26 cellular contexts compared by ENCODE assay signal in the genomic region with DNA sequence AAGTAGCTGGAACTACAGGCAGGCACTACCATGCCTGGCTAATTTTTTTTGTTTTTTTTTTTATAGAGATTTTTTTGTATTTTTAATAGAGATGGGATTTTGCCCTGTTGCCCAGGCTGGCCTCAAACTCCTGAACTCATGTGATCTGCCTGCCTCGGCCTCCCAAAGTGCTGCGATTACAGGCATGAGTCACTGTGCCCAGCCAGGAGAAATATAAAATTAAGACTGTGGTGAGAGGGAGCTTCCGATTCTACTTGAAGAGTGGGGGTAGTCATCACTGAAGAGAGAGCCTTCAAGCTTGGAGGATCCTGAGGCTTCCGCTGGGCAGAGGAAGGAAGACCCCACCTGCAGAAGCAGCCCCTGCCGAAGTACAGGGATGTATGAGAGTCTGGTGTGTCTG. TPM values are rescaled to one million over a fixed set of nuclear protein-coding genes. Genes with fewer than 3 reads are reported as not detected.
DNase-seq lines count a peak whose midpoint lies in the region; ATAC-seq and TF ChIP-seq lines count a peak whose summit lies in the region.
"Had no signal": no experiment of that assay in that cellular context is flagged by ENCODE, and none has a peak within 500 bp of the region (broad histone marks: within the 10 kb centered on the region; RNA-seq: fewer than 3 reads in every experiment).

No MANE protein-coding gene starts in this region.

- no peak for ATAC-seq in HG03520 (IDR thresholded peaks at IDR 0.05; ENCODE audit: unreplicated experiment)
- no peak for ATAC-seq in gastrocnemius medialis
- ATAC-seq: activated CD8-positive, alpha-beta T cell treated with anti-CD3 and anti-CD28 coated beads for 36 hours; left lung; stimulated activated naive B cell treated with anti-CD40 and anti-IgM and Interleukin-4, amounts not matched to agents 10 μg/mL and 1 μg/mL and 100 μg/mL, for 72 hours had no signal

- TF ChIP-seq CTCF in HEK293 (tag by site-specific recombination; IDR thresholded peaks at IDR 0.05) (no peak), brain (conservative IDR thresholded peaks at IDR 0.05) (no peak), foreskin fibroblast (IDR thresholded peaks at IDR 0.05; ENCODE audit: low read depth, low read length) (no peak), gastrocnemius medialis (IDR thresholded peaks at IDR 0.05 in 4 of 5, conservative IDR thresholded peaks at IDR 0.05 in 1 of 5) (no peak), GM10248 (IDR thresholded peaks at IDR 0.05; ENCODE audit: control extremely low read depth, extremely low read depth, low read depth, missing control alignments) (no peak)

- H3K27me3 Mint-ChIP-seq in brain = peaks cover 26% of the 10 kb centered on the region
- H3K27me3 Mint-ChIP-seq: stimulated activated naive B cell treated with anti-CD40 and anti-IgM and Interleukin-4, amounts not matched to agents 10 μg/mL and 1 μg/mL and 100 μg/mL, for 72 hours had no signal

- H3K4me3 Mint-ChIP-seq in brain = peak overlapping the region in 1 of 5 experiments; percentile 27
- H3K4me3 Mint-ChIP-seq: activated CD8-positive, alpha-beta T cell treated with anti-CD3 and anti-CD28 coated beads for 36 hours; activated naive CD4-positive, alpha-beta T cell treated with anti-CD3 and anti-CD28 coated beads, Interleukin-2, amount 10 ng/mL, durations not matched to agents 7 days and 5 days; nephron progenitor cell; stimulated activated naive B cell treated with anti-CD40 and anti-IgM and Interleukin-4, amounts not matched to agents 10 μg/mL and 1 μg/mL and 100 μg/mL, for 72 hours had no signal

- peaks cover 53% of the 10 kb centered on the region for H3K4me1 Mint-ChIP-seq in brain

- no peak overlapping the region for H3K4me3 ChIP-seq in HEK293 (ENCODE audit: low read depth, low read length)
- no peak overlapping the region for H3K4me3 ChIP-seq in foreskin fibroblast (ENCODE audit: low read depth in 1 of 2, low read length in 2 of 2)
- H3K4me3 ChIP-seq in gastrocnemius medialis = no peak overlapping the region
- H3K4me3 ChIP-seq: left lung, skin epidermis had no signal

- H3K36me3 ChIP-seq in HEK293 (ENCODE audit: control insufficient read depth in 2 of 2, insufficient read depth in 1 of 2, low read length in 2 of 2) (peaks cover 0 to 27% of the 10 kb centered on the region in 2 experiments; a peak in 1 of 3 replicates), gastrocnemius medialis (no peaks in the 10 kb centered on the region)
- H3K36me3 ChIP-seq: left lung had no signal

- H3K4me1 ChIP-seq in HEK293 (ENCODE audit: control insufficient read depth, insufficient read depth, low read length) = peaks cover 10% of the 10 kb centered on the region; the same call in 1 of the 2 replicates
- peaks cover 31% of the 10 kb centered on the region in 2 donors for H3K4me1 ChIP-seq in gastrocnemius medialis

- H3K27me3 ChIP-seq in gastrocnemius medialis = no peaks in the 10 kb centered on the region
- H3K27me3 ChIP-seq: left lung had no signal

- H3K27ac ChIP-seq in HEK293 (ENCODE audit: extremely low read depth, low read depth, low read length) (no peak overlapping the region), gastrocnemius medialis (no peak overlapping the region)
- H3K27ac ChIP-seq: C4-2B, left lung, skin epidermis had no signal

- H3K9me3 Mint-ChIP-seq in brain = peaks cover 0 to 4% (median 0%) of the 10 kb centered on the region in 5 experiments
- H3K9me3 Mint-ChIP-seq: activated CD8-positive, alpha-beta T cell treated with anti-CD3 and anti-CD28 coated beads for 36 hours; activated naive CD4-positive, alpha-beta T cell treated with anti-CD3 and anti-CD28 coated beads, Interleukin-2, amount 10 ng/mL, durations not matched to agents 7 days and 5 days; nephron progenitor cell; stimulated activated naive B cell treated with anti-CD40 and anti-IgM and Interleukin-4, amounts not matched to agents 10 μg/mL and 1 μg/mL and 100 μg/mL, for 72 hours had no signal

- in situ Hi-C loops in gastrocnemius medialis (cut with MboI; ENCODE audit: low sequenced_read_pairs in 4 of 4) = loop anchor here in 2 of 4 donors (10.0 kb wide), 1 partner anchor 138 kb away; no protein-coding TSS in a partner anchor

- DNase-seq in A172 (ENCODE audit: low spot score) (peak; percentile 62), RKO (ENCODE audit: low spot score) (peak; percentile 35), foreskin fibroblast (no peak), gastrocnemius medialis (no peak), GM10248 (ENCODE audit: extremely low spot score) (no peak)
- DNase-seq: activated CD8-positive, alpha-beta T cell treated with anti-CD3 and anti-CD28 coated beads for 36 hours; activated naive CD4-positive, alpha-beta T cell treated with anti-CD3 and anti-CD28 coated beads, Interleukin-2, amount 10 ng/mL, durations not matched to agents 7 days and 5 days; aorta; GDM1; KG1; left lung; midbrain; NCI-H1417; NCI-H2107; NCI-H510A treated with DMSO at 0.1 percent for 48 hours; nephron progenitor cell; SIG-M5; stimulated activated CD4-positive, alpha-beta T cell treated with anti-CD3 and anti-CD28 coated beads, Interleukin-2, amount 100 ng/mL, for 24 hours; stimulated activated naive B cell treated with anti-CD40 and anti-IgM and Interleukin-4, amounts not matched to agents 10 μg/mL and 1 μg/mL and 100 μg/mL, for 72 hours; T-helper 2 cell had no signal

- intact Hi-C loops in gastrocnemius medialis (cut with DNase I; ENCODE audit: low total_unique reads) = loop anchor here (5.0 kb wide), 1 partner anchor 125 kb away; no protein-coding TSS in a partner anchor

- CTCF ChIA-PET in HEK293 (lab: Yijun Ruan, JAX) = interaction anchor here (0.6 to 5.1 kb wide), 7 partner anchors 18 to 95 kb away, joined by 3 to 36 read pairs (median 3); a partner anchor contains a TSS
- CTCF ChIA-PET in GM10248 (lab: Yijun Ruan, JAX) = interaction anchor here (1.4 to 2.7 kb wide), 2 partner anchors 28 to 34 kb away, joined by 3 to 12 read pairs; a partner anchor contains a TSS

- TF ChIP-seq POLR2A in gastrocnemius medialis (IDR thresholded peaks at IDR 0.05) = no peak

- H3K27ac Mint-ChIP-seq in brain = peak overlapping the region in 3 of 5 experiments; percentile 8 to 19 (median 12)
- H3K27ac Mint-ChIP-seq: activated CD8-positive, alpha-beta T cell treated with anti-CD3 and anti-CD28 coated beads for 36 hours; activated naive CD4-positive, alpha-beta T cell treated with anti-CD3 and anti-CD28 coated beads, Interleukin-2, amount 10 ng/mL, durations not matched to agents 7 days and 5 days; nephron progenitor cell; progenitor cell of endocrine pancreas; stimulated activated naive B cell treated with anti-CD40 and anti-IgM and Interleukin-4, amounts not matched to agents 10 μg/mL and 1 μg/mL and 100 μg/mL, for 72 hours had no signal

- POLR2A ChIA-PET in HEK293 (lab: Yijun Ruan, JAX) (no interaction called here), GM10248 (lab: Yijun Ruan, JAX) (no interaction called here)

- no peaks in the 10 kb centered on the region for H3K36me3 Mint-ChIP-seq in brain
- H3K36me3 Mint-ChIP-seq: activated naive CD4-positive, alpha-beta T cell treated with anti-CD3 and anti-CD28 coated beads, Interleukin-2, amount 10 ng/mL, durations not matched to agents 7 days and 5 days; stimulated activated naive B cell treated with anti-CD40 and anti-IgM and Interleukin-4, amounts not matched to agents 10 μg/mL and 1 μg/mL and 100 μg/mL, for 72 hours had no signal

- H3K9me3 ChIP-seq in HEK293 (ENCODE audit: control insufficient read depth, insufficient read depth, low read depth, low read length) (no peaks in the 10 kb centered on the region), gastrocnemius medialis (no peaks in the 10 kb centered on the region)
- H3K9me3 ChIP-seq: left lung had no signal

TF ChIP-seq in HEK293, 187 proteins besides CTCF, POLR2A, EP300 and RAD21 (continues in another document):
- no peak for TF ChIP-seq ZFP3 (tag by site-specific recombination; IDR thresholded peaks at IDR 0.05; ENCODE audit: low read depth)
- TF ChIP-seq ZBTB21 (tag by site-specific recombination; IDR thresholded peaks at IDR 0.05) = peak; percentile 11; the same call in 1 of the 2 replicates
- TF ChIP-seq, protein P1, sequence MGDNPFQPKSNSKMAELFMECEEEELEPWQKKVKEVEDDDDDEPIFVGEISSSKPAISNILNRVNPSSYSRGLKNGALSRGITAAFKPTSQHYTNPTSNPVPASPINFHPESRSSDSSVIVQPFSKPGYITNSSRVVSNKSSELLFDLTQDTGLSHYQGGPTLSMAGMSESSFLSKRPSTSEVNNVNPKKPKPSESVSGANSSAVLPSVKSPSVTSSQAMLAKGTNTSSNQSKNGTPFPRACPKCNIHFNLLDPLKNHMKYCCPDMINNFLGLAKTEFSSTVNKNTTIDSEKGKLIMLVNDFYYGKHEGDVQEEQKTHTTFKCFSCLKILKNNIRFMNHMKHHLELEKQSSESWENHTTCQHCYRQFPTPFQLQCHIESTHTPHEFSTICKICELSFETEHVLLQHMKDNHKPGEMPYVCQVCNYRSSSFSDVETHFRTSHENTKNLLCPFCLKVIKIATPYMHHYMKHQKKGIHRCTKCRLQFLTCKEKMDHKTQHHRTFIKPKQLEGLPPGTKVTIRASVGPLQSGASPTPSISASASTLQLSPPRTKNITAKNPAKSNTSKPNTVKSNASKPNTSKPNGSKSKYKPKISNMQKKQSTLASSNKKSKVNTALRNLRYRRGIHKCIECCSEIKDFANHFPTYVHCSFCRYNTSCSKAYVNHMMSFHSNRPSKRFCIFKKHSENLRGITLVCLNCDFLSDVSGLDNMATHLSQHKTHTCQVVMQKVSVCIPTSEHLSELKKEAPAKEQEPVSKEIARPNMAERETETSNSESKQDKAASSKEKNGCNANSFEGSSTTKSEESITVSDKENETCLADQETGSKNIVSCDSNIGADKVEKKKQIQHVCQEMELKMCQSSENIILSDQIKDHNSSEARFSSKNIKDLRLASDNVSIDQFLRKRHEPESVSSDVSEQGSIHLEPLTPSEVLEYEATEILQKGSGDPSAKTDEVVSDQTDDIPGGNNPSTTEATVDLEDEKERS (tag by site-specific recombination; IDR thresholded peaks at IDR 0.05) = no peak
- 0 out of 2 replicates have a peak, but pooled peaks have one; percentile 39 for TF ChIP-seq OSR2 (tag by site-specific recombination; IDR thresholded peaks at IDR 0.05)
- no peak for TF ChIP-seq ZBTB48 (tag by site-specific recombination; IDR thresholded peaks at IDR 0.05)
- TF ChIP-seq GLIS2 (tag by site-specific recombination; IDR thresholded peaks at IDR 0.05) = 0 out of 2 replicates have a peak, but pooled peaks have one; percentile 15

RNA-seq across cellular contexts. Expression of a gene that starts 34.4 kb away (rescaled TPM):
- total RNA-seq in A172 (2014; rRNA removed; shearing (Covaris generic)) = 0.28 and 2.0 TPM in 2 replicates
- polyA plus RNA-seq in brain (ENCODE audit: insufficient read depth, low read depth, low replicate concordance) = 20.2 TPM
- 1 to 10 TPM; 1.2 to 4.4 (median 2.8) TPM for total RNA-seq in gastrocnemius medialis

RNA-seq across cellular contexts. Expression of a gene that starts 46.2 kb away (rescaled TPM):
- total RNA-seq in A172 (2014; rRNA removed; shearing (Covaris generic)) = 58.9 and 62.5 TPM in 2 replicates
- 24.1 TPM for polyA plus RNA-seq in brain (ENCODE audit: insufficient read depth, low read depth, low replicate concordance)
- total RNA-seq in gastrocnemius medialis = 100 to 1,000 TPM in 3 of 4 donors, 10 to 100 TPM in 1; 87.7 to 146 (median 103) TPM

Comparison
In these comparisons a context has a peak if more than half of its experiments do, and no peak if none do; other contexts are left out.
1. DNase-seq: peak in A172 (single experiment) and RKO (single experiment); none in foreskin fibroblast (0 of 2), gastrocnemius medialis (0 of 2) and GM10248 (single experiment).